ENCODE assay signal across 8 cellular contexts in the genomic region with DNA sequence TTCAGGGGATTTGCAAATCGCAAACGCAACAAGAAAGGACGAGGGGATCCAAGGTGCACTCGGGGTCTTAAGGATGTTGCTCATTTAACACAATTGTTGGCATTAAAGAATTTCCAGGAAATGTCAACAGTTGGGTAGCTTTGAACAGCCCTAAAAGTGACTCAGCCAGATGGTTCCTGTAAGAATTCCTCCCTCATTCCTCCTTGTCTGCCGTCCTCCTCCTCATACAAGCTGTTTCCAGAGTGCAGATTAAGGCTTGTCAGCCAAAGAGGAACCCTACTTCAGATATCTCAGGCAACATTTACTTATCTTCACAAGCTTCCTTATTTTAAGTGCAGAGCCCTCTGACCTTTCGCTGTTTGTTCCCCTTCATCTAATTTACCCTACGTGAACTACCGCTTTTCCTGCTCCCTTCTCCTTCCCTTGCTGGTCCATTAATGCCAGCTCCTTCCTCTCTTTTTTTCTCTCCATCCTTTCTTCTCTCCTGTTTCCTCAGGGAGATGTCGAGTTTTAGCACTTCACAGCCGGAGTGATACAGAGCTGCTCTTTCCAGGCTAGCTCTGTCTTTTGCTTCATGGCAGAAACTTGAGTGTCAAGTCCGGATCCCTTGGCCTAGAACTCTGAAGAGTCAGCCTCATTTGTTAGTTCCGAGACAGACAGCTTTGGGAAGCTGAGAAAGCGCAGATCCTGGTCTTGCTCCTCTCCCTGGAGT. TPM values are rescaled to one million over a fixed set of nuclear protein-coding genes. Genes with fewer than 3 reads are reported as not detected.
A peak's percentile ranks its signal among the peaks of the same experiment; 100 is the strongest.
DNase-seq lines count a peak whose midpoint lies in the region; ATAC-seq and TF ChIP-seq lines count a peak whose summit lies in the region.

No MANE protein-coding gene starts in this region.

- H3K36me3 ChIP-seq in CD4-positive, alpha-beta memory T cell (ENCODE audit: insufficient read depth, low read length): no peaks in the 10 kb centered on the region

- no peak for ATAC-seq in GM21423 (IDR thresholded peaks at IDR 0.05; ENCODE audit: unreplicated experiment)

- peak overlapping the region; percentile 52 for H3K27ac ChIP-seq in CD4-positive, alpha-beta memory T cell (ENCODE audit: low read depth, low read length)

- CTCF ChIA-PET in CD4-positive, alpha-beta memory T cell (lab: Charles Lee; ENCODE audit: partially characterized antibody): interaction anchor here (0.6 to 1.9 kb wide), 7 partner anchors 15 to 26 kb away, joined by 3 to 8 read pairs (median 5); no protein-coding TSS in a partner anchor

- H3K9me3 ChIP-seq in CD4-positive, alpha-beta memory T cell (ENCODE audit: control insufficient read depth in 1 of 2, low read length in 2 of 2): no peaks in the 10 kb centered on the region

- no peak overlapping the region for H3K4me3 ChIP-seq in CD4-positive, alpha-beta memory T cell (ENCODE audit: low read length in 2 of 2)

- POLR2A ChIA-PET in CD4-positive, alpha-beta memory T cell (lab: Charles Lee; ENCODE audit: partially characterized antibody): interaction anchor here (1.3 to 1.6 kb wide), 2 partner anchors 26 to 74 kb away, joined by 5 to 7 read pairs; partner anchors contain the start of gene TBC1D7

- no peaks in the 10 kb centered on the region for H3K27me3 Mint-ChIP-seq in CD4-positive, alpha-beta memory T cell
- H3K27me3 Mint-ChIP-seq in chondrocyte (ENCODE audit: low read depth) (no peaks in the 10 kb centered on the region), mesothelial cell of epicardium (ENCODE audit: low read depth) (no peaks in the 10 kb centered on the region)

- TF ChIP-seq CTCF in chondrocyte (IDR thresholded peaks at IDR 0.05) (no peak), mesothelial cell of epicardium (IDR thresholded peaks at IDR 0.05; ENCODE audit: unreplicated experiment) (no peak)

- DNase-seq in CD4-positive, alpha-beta memory T cell: no peak
- peak; percentile 90 for DNase-seq in MV-4-11 (lab: John Stamatoyannopoulos, UW)
- no peak for DNase-seq in chondrocyte (ENCODE audit: low spot score)
- no peak for DNase-seq in mesothelial cell of epicardium (ENCODE audit: low spot score in 2 of 2, unreplicated experiment in 2 of 2)
- no peak for DNase-seq in foreskin melanocyte
- DNase-seq in NCI-H1417 treated with DMSO at 0.1 percent for 48 hours (lab: John Stamatoyannopoulos, UW): no peak
- no peak for DNase-seq in NCI-H2081 (lab: John Stamatoyannopoulos, UW)

- H3K27me3 ChIP-seq in CD4-positive, alpha-beta memory T cell (ENCODE audit: insufficient read depth, low read length): no peaks in the 10 kb centered on the region

- no peaks in the 10 kb centered on the region for H3K36me3 Mint-ChIP-seq in CD4-positive, alpha-beta memory T cell
- H3K36me3 Mint-ChIP-seq in chondrocyte (ENCODE audit: low read depth) (no peaks in the 10 kb centered on the region), mesothelial cell of epicardium (no peaks in the 10 kb centered on the region)

- no peaks in the 10 kb centered on the region for H3K9me3 Mint-ChIP-seq in CD4-positive, alpha-beta memory T cell
- H3K9me3 Mint-ChIP-seq in chondrocyte (ENCODE audit: low read depth) (no peaks in the 10 kb centered on the region), mesothelial cell of epicardium (no peaks in the 10 kb centered on the region)

- peaks cover 34 to 43% (median 35%) of the 10 kb centered on the region in 4 donors for H3K4me1 Mint-ChIP-seq in CD4-positive, alpha-beta memory T cell
- H3K4me1 Mint-ChIP-seq in chondrocyte (ENCODE audit: low read depth) (peaks cover 33% of the 10 kb centered on the region), mesothelial cell of epicardium (peaks cover 41% of the 10 kb centered on the region)

- peak overlapping the region; percentile 64 to 95 (median 91) for H3K27ac Mint-ChIP-seq in CD4-positive, alpha-beta memory T cell
- H3K27ac Mint-ChIP-seq in chondrocyte (ENCODE audit: unreplicated experiment): peak overlapping the region; percentile 91
- H3K27ac Mint-ChIP-seq in mesothelial cell of epicardium: peak overlapping the region; percentile 64

- intact Hi-C loops in CD4-positive, alpha-beta memory T cell (cut with micrococcal nuclease): loop anchor here (5.0 to 10.0 kb wide), 2 partner anchors 70 to 133 kb away; partner anchors contain the start of gene GFOD1

- H3K4me3 Mint-ChIP-seq in CD4-positive, alpha-beta memory T cell: peak overlapping the region in 3 of 8 donors; percentile 11 to 90 (median 84)
- H3K4me3 Mint-ChIP-seq in chondrocyte (ENCODE audit: unreplicated experiment) (peak overlapping the region; percentile 13), mesothelial cell of epicardium (no peak overlapping the region)

- H3K4me1 ChIP-seq in CD4-positive, alpha-beta memory T cell (ENCODE audit: insufficient read depth, low read length): peaks cover 33% of the 10 kb centered on the region

RNA-seq across cellular contexts. Expression of gene TBC1D7, which starts 26.1 kb away (rescaled TPM):
- 10 to 100 TPM; 12.6 to 13.2 TPM for total RNA-seq in CD4-positive, alpha-beta memory T cell
- 10 to 100 TPM; 16.2 to 24.5 TPM for polyA plus RNA-seq in CD4-positive, alpha-beta memory T cell
- total RNA-seq in chondrocyte (19.4 to 21.7 TPM (median 19.8 TPM) in 3 replicates), mesothelial cell of epicardium (25.3 to 26.8 TPM (median 26.4 TPM) in 3 replicates)
